14 cellular contexts compared by ENCODE assay signal in the genomic region with DNA sequence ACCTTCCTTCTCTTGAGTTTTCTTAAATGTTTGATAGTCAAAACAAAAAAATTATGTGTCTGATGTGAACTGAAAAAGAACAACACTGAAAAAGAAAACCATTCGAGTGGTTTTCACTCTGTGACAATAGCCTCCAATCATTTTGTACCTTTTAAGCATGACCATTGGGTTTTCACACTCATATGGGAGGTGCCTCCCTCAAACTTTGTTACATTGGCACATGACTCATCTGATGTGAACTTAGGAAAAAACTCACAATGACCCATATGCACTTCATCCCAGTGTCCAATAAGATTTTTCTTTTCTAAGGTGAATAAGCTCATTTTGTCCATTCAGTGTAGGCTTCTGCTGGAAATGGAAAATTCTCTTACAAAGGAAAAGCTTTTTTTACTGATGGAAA.
DNase-seq lines count a peak whose midpoint lies in the region; ATAC-seq and TF ChIP-seq lines count a peak whose summit lies in the region.
"Had no signal": no experiment of that assay in that cellular context is flagged by ENCODE, and none has a peak within 500 bp of the region (broad histone marks: within the 10 kb centered on the region; RNA-seq: fewer than 3 reads in every experiment).

No MANE protein-coding gene starts in this region.

- H3K4me1 Mint-ChIP-seq in activated T-cell treated with anti-CD3 and anti-CD28 coated beads, Interleukin-2, amount 50 U/mL, for 24 hours (ENCODE audit: low read depth), result peaks cover 11% of the 10 kb centered on the region

- no peaks in the 10 kb centered on the region for H3K36me3 Mint-ChIP-seq in activated T-cell treated with anti-CD3 and anti-CD28 coated beads, Interleukin-2, amount 50 U/mL, for 24 hours (ENCODE audit: low read depth)

- peaks cover 8% of the 10 kb centered on the region for H3K27me3 Mint-ChIP-seq in activated T-cell treated with anti-CD3 and anti-CD28 coated beads, Interleukin-2, amount 50 U/mL, for 24 hours

- peak; percentile 57 for ATAC-seq in esophagus mucosa
- ATAC-seq in stimulated activated naive CD8-positive, alpha-beta T cell treated with anti-CD3 and anti-CD28 coated beads, Interleukin-15, Interleukin-2, amounts not matched to agents 100 U/mL and 50 U/mL, for 24 hours, result peak; percentile 88
- no peak for ATAC-seq in GM21528 (IDR thresholded peaks at IDR 0.05; ENCODE audit: low FRiP score, unreplicated experiment)

- H3K9me3 Mint-ChIP-seq in activated T-cell treated with anti-CD3 and anti-CD28 coated beads, Interleukin-2, amount 50 U/mL, for 24 hours, result no peaks in the 10 kb centered on the region

- CTCF ChIA-PET in RWPE1 (lab: Yijun Ruan, JAX), result no interaction called here

- peak overlapping the region; percentile 35 for H3K27ac Mint-ChIP-seq in activated T-cell treated with anti-CD3 and anti-CD28 coated beads, Interleukin-2, amount 50 U/mL, for 24 hours

- H3K4me3 Mint-ChIP-seq in activated T-cell treated with anti-CD3 and anti-CD28 coated beads, Interleukin-2, amount 50 U/mL, for 24 hours, result no peak overlapping the region

- DNase-seq in activated T-cell treated with anti-CD3 and anti-CD28 coated beads, Interleukin-2, amount 50 U/mL, for 24 hours, result no peak
- no peak for DNase-seq in activated T-cell treated with anti-CD3 and anti-CD28 coated beads, Interleukin-2, amount 50 U/mL, for 1 hour
- DNase-seq in RWPE1 (ENCODE audit: low spot score), result peak; percentile 36
- DNase-seq in stimulated activated naive CD8-positive, alpha-beta T cell treated with anti-CD3 and anti-CD28 coated beads, Interleukin-15, Interleukin-2, amounts not matched to agents 100 U/mL and 50 U/mL, for 24 hours, result no peak
- no peak for DNase-seq in NCI-H82 treated with DMSO at 0.1 percent for 48 hours (lab: John Stamatoyannopoulos, UW; ENCODE audit: unreplicated experiment)
- no peak for DNase-seq in NCI-H1048 (lab: John Stamatoyannopoulos, UW)
- DNase-seq: activated effector memory CD4-positive, alpha-beta T cell treated with anti-CD3 and anti-CD28 coated beads, Interleukin-2, amount 50 U/mL, for 16 hours; caudate nucleus; MG63; NCI-H2171 treated with DMSO at 0.1 percent for 48 hours; ovary; upper lobe of left lung had no signal

- no peak for TF ChIP-seq CTCF in RWPE1 (conservative IDR thresholded peaks at IDR 0.05; ENCODE audit: low read depth)

- POLR2A ChIA-PET in RWPE1 (lab: Yijun Ruan, JAX; ENCODE audit: low non-redundant PET), result no interaction called here

- no peak overlapping the region for H3K27ac ChIP-seq in RWPE1
- H3K27ac ChIP-seq: ovary, upper lobe of left lung had no signal
